1 cellular context compared by ENCODE assay signal in genomic region chr15:41778503-41778902, GRCh38.
TF ChIP-seq lines count a peak whose summit lies in the region.

No MANE protein-coding gene starts in this region.

TF ChIP-seq in HepG2, 621 proteins besides CTCF, POLR2A, EP300 and RAD21:
- no peak for TF ChIP-seq AKAP8 (CRISPR knock-in tag; IDR thresholded peaks at IDR 0.05)
- TF ChIP-seq IKZF4 (CRISPR knock-in tag; IDR thresholded peaks at IDR 0.05; ENCODE audit: borderline replicate concordance, low read depth, not compliant biosample characterization), result no peak
- TF ChIP-seq ZNF383 (CRISPR knock-in tag; IDR thresholded peaks at IDR 0.05; ENCODE audit: borderline replicate concordance), result no peak
- TF ChIP-seq RXRA (CRISPR knock-in tag; IDR thresholded peaks at IDR 0.05), result no peak
- no peak for TF ChIP-seq HHEX (CRISPR knock-in tag; IDR thresholded peaks at IDR 0.05)
- TF ChIP-seq TEAD2 (CRISPR knock-in tag; IDR thresholded peaks at IDR 0.05), result no peak
- no peak for TF ChIP-seq MED1 (CRISPR knock-in tag; IDR thresholded peaks at IDR 0.05)
- TF ChIP-seq ZNF543 (CRISPR knock-in tag; IDR thresholded peaks at IDR 0.05), result no peak
- TF ChIP-seq KLF16 (CRISPR knock-in tag; IDR thresholded peaks at IDR 0.05), result no peak
- no peak for TF ChIP-seq PCBP1 (IDR thresholded peaks at IDR 0.05; ENCODE audit: borderline replicate concordance, low read depth, low read length)
- no peak for TF ChIP-seq SAFB2 (CRISPR knock-in tag; IDR thresholded peaks at IDR 0.05; ENCODE audit: borderline replicate concordance, low read depth)
- no peak for TF ChIP-seq ZNF788 (CRISPR knock-in tag; IDR thresholded peaks at IDR 0.05; ENCODE audit: borderline replicate concordance)
- TF ChIP-seq MTF2 (CRISPR knock-in tag; IDR thresholded peaks at IDR 0.05; ENCODE audit: borderline replicate concordance), result no peak
- no peak for TF ChIP-seq ZNF574 (CRISPR knock-in tag; IDR thresholded peaks at IDR 0.05)
- no peak for TF ChIP-seq WIZ (CRISPR knock-in tag; IDR thresholded peaks at IDR 0.05)
- TF ChIP-seq ZC3H13 (CRISPR knock-in tag; IDR thresholded peaks at IDR 0.05), result no peak
- no peak for TF ChIP-seq PHF5A (CRISPR knock-in tag; IDR thresholded peaks at IDR 0.05; ENCODE audit: low read depth, unreplicated experiment)
- TF ChIP-seq FUBP1 (CRISPR knock-in tag; IDR thresholded peaks at IDR 0.05; ENCODE audit: borderline replicate concordance), result no peak
